ENCODE assay signal across 10 cellular contexts in genomic region chr5:121963409-121963808, GRCh38. TPM values are rescaled to one million over a fixed set of nuclear protein-coding genes. Genes with fewer than 3 reads are reported as not detected.
DNase-seq lines count a peak whose midpoint lies in the region; ATAC-seq lines count a peak whose summit lies in the region.
"Had no signal": no experiment of that assay in that cellular context is flagged by ENCODE, and none has a peak within 500 bp of the region (broad histone marks: within the 10 kb centered on the region; RNA-seq: fewer than 3 reads in every experiment).

No MANE protein-coding gene starts in this region.

- H3K27me3 ChIP-seq in iPS-20b (ENCODE audit: insufficient read depth, low read length) = no peaks in the 10 kb centered on the region
- no peaks in the 10 kb centered on the region for H3K27me3 ChIP-seq in subcutaneous abdominal adipose tissue (ENCODE audit: control insufficient read depth in 5 of 5, insufficient read depth in 4 of 5, low read length in 5 of 5)

- H3K36me3 ChIP-seq in iPS-20b (ENCODE audit: insufficient read depth, low read depth, low read length) (no peaks in the 10 kb centered on the region), subcutaneous abdominal adipose tissue (ENCODE audit: control insufficient read depth in 5 of 5, insufficient read depth in 5 of 5, low read length in 5 of 5) (no peaks in the 10 kb centered on the region)
- H3K36me3 ChIP-seq: neutrophil had no signal

- H3K4me3 Mint-ChIP-seq in activated naive CD4-positive, alpha-beta T cell treated with anti-CD3 and anti-CD28 coated beads, Interleukin-2, amount 10 ng/mL, durations not matched to agents 7 days and 5 days = peak overlapping the region; percentile 93
- H3K4me3 Mint-ChIP-seq in activated CD4-positive, alpha-beta memory T cell treated with anti-CD3 and anti-CD28 coated beads for 36 hours = peak overlapping the region; percentile 99

- no peak for DNase-seq in activated naive CD4-positive, alpha-beta T cell treated with anti-CD3 and anti-CD28 coated beads, Interleukin-2, amount 10 ng/mL, durations not matched to agents 7 days and 5 days
- DNase-seq in activated naive CD4-positive, alpha-beta T cell (lab: John Stamatoyannopoulos, UW) = no peak
- no peak for DNase-seq in activated CD4-positive, alpha-beta memory T cell treated with anti-CD3 and anti-CD28 coated beads for 36 hours
- DNase-seq in NCI-H1417 treated with DMSO at 0.1 percent for 48 hours (lab: John Stamatoyannopoulos, UW) (no peak), NAMALWA (ENCODE audit: low spot score) (no peak)
- DNase-seq: NCI-H2227 treated with DMSO at 0.1 percent for 48 hours had no signal

- peaks cover 8% of the 10 kb centered on the region for H3K4me1 ChIP-seq in iPS-20b (ENCODE audit: insufficient read depth, low read length)
- peaks cover 3 to 21% (median 15%) of the 10 kb centered on the region in 5 donors for H3K4me1 ChIP-seq in subcutaneous abdominal adipose tissue (ENCODE audit: control insufficient read depth in 5 of 5, insufficient read depth in 5 of 5, low read length in 5 of 5)

- peaks cover 4% of the 10 kb centered on the region for H3K27me3 Mint-ChIP-seq in activated naive CD4-positive, alpha-beta T cell treated with anti-CD3 and anti-CD28 coated beads, Interleukin-2, amount 10 ng/mL, durations not matched to agents 7 days and 5 days
- H3K27me3 Mint-ChIP-seq in activated CD4-positive, alpha-beta memory T cell treated with anti-CD3 and anti-CD28 coated beads for 36 hours = peaks cover 5% of the 10 kb centered on the region

- peaks cover 7% of the 10 kb centered on the region for H3K9me3 Mint-ChIP-seq in activated naive CD4-positive, alpha-beta T cell treated with anti-CD3 and anti-CD28 coated beads, Interleukin-2, amount 10 ng/mL, durations not matched to agents 7 days and 5 days
- H3K9me3 Mint-ChIP-seq in activated CD4-positive, alpha-beta memory T cell treated with anti-CD3 and anti-CD28 coated beads for 36 hours = peaks cover 5% of the 10 kb centered on the region

- peaks cover 11% of the 10 kb centered on the region for H3K36me3 Mint-ChIP-seq in activated naive CD4-positive, alpha-beta T cell treated with anti-CD3 and anti-CD28 coated beads, Interleukin-2, amount 10 ng/mL, durations not matched to agents 7 days and 5 days
- H3K36me3 Mint-ChIP-seq in activated CD4-positive, alpha-beta memory T cell treated with anti-CD3 and anti-CD28 coated beads for 36 hours = peaks cover 27% of the 10 kb centered on the region

- H3K27ac ChIP-seq in iPS-20b (ENCODE audit: low read length) (no peak overlapping the region), subcutaneous abdominal adipose tissue (ENCODE audit: low read depth, low read length) (no peak overlapping the region)
- H3K27ac ChIP-seq: neutrophil had no signal

- POLR2A ChIA-PET in activated CD4-positive, alpha-beta memory T cell treated with anti-CD3 and anti-CD28 coated beads for 36 hours (lab: Charles Lee) = interaction anchor here (1.5 kb wide), 1 partner anchor 46 kb away, joined by 5 read pairs; no protein-coding TSS in a partner anchor

- no peak overlapping the region for H3K27ac Mint-ChIP-seq in activated naive CD4-positive, alpha-beta T cell treated with anti-CD3 and anti-CD28 coated beads, Interleukin-2, amount 10 ng/mL, durations not matched to agents 7 days and 5 days
- peak overlapping the region; percentile 98 for H3K27ac Mint-ChIP-seq in activated CD4-positive, alpha-beta memory T cell treated with anti-CD3 and anti-CD28 coated beads for 36 hours

- H3K4me3 ChIP-seq in iPS-20b (ENCODE audit: low read length) (peak overlapping the region; percentile 96), subcutaneous abdominal adipose tissue (ENCODE audit: low read depth in 1 of 5, low read length in 5 of 5) (peak overlapping the region in 1 of 5 donors; percentile 89)

- H3K9me3 ChIP-seq in iPS-20b (ENCODE audit: insufficient read depth, low read depth, low read length) = 0 out of 2 replicates have a peak, but pooled peaks cover 3% of the 10 kb centered on the region
- no peaks in the 10 kb centered on the region for H3K9me3 ChIP-seq in subcutaneous abdominal adipose tissue (ENCODE audit: control insufficient read depth in 5 of 5, low read length in 5 of 5)
- H3K9me3 ChIP-seq: neutrophil had no signal

- no peak for ATAC-seq in HG02970 (IDR thresholded peaks at IDR 0.05; ENCODE audit: low FRiP score, unreplicated experiment)

- CTCF ChIA-PET in activated naive CD4-positive, alpha-beta T cell treated with anti-CD3 and anti-CD28 coated beads, Interleukin-2, amount 10 ng/mL, durations not matched to agents 7 days and 5 days (lab: Charles Lee) = interaction anchor here (0.6 to 0.9 kb wide), 2 partner anchors 113 to 134 kb away, joined by 3 to 5 read pairs; no protein-coding TSS in a partner anchor
- CTCF ChIA-PET in activated CD4-positive, alpha-beta memory T cell treated with anti-CD3 and anti-CD28 coated beads for 36 hours (lab: Charles Lee) = interaction anchor here (1.3 kb wide), 2 partner anchors 51 to 138 kb away, joined by 3 to 4 read pairs; no protein-coding TSS in a partner anchor

- H3K9ac ChIP-seq in iPS-20b (ENCODE audit: low read depth, low read length) = peak overlapping the region; percentile 95; the same call in 1 of the 2 replicates
- H3K9ac ChIP-seq in subcutaneous abdominal adipose tissue (ENCODE audit: low read length in 5 of 5) = peak overlapping the region in 4 of 5 donors; percentile 15 to 93 (median 91)

- peaks cover 33% of the 10 kb centered on the region for H3K4me1 Mint-ChIP-seq in activated naive CD4-positive, alpha-beta T cell treated with anti-CD3 and anti-CD28 coated beads, Interleukin-2, amount 10 ng/mL, durations not matched to agents 7 days and 5 days
- H3K4me1 Mint-ChIP-seq in activated CD4-positive, alpha-beta memory T cell treated with anti-CD3 and anti-CD28 coated beads for 36 hours (ENCODE audit: low read depth) = peaks cover 44% of the 10 kb centered on the region

- intact Hi-C loops in activated CD4-positive, alpha-beta memory T cell treated with anti-CD3 and anti-CD28 coated beads for 36 hours (cut with micrococcal nuclease) = loop anchor here (1.0 to 5.0 kb wide), 4 partner anchors 14 to 1549 kb away; partner anchors contain the start of gene CSNK1G3

RNA-seq across cellular contexts. Expression of gene SRFBP1, which starts 1.6 kb away (rescaled TPM):
- total RNA-seq in activated CD4-positive, alpha-beta memory T cell treated with anti-CD3 and anti-CD28 coated beads for 36 hours = 10 to 100 TPM; 10.4 to 10.9 TPM
